ENCODE assay signal across 19 cellular contexts in genomic region chr22:26610983-26611382, GRCh38. TPM values are rescaled to one million over a fixed set of nuclear protein-coding genes. Genes with fewer than 3 reads are reported as not detected.
DNase-seq lines count a peak whose midpoint lies in the region; ATAC-seq and FAIRE-seq lines count a peak whose summit lies in the region.
"Had no signal": no experiment of that assay in that cellular context is flagged by ENCODE, and none has a peak within 500 bp of the region (broad histone marks: within the 10 kb centered on the region; RNA-seq: fewer than 3 reads in every experiment).

No MANE protein-coding gene starts in this region.

- no peaks in the 10 kb centered on the region for H3K9me3 Mint-ChIP-seq in activated naive CD4-positive, alpha-beta T cell treated with anti-CD3 and anti-CD28 coated beads, Interleukin-2, amount 10 ng/mL, durations not matched to agents 7 days and 5 days
- H3K9me3 Mint-ChIP-seq in activated naive CD4-positive, alpha-beta T cell treated with anti-CD3 and anti-CD28 coated beads for 36 hours = no peaks in the 10 kb centered on the region
- H3K9me3 Mint-ChIP-seq in effector memory CD8-positive, alpha-beta T cell = no peaks in the 10 kb centered on the region
- no peaks in the 10 kb centered on the region for H3K9me3 Mint-ChIP-seq in stimulated activated effector memory CD8-positive, alpha-beta T cell treated with anti-CD3 and anti-CD28 coated beads, Interleukin-12 subunit alpha, Interleukin-12 subunit beta, amount 100 ng/mL, for 72 hours
- H3K9me3 Mint-ChIP-seq: endodermal cell, IgD-negative memory B cell had no signal

- H3K36me3 Mint-ChIP-seq in activated naive CD4-positive, alpha-beta T cell treated with anti-CD3 and anti-CD28 coated beads, Interleukin-2, amount 10 ng/mL, durations not matched to agents 7 days and 5 days = no peaks in the 10 kb centered on the region
- H3K36me3 Mint-ChIP-seq in activated naive CD4-positive, alpha-beta T cell treated with anti-CD3 and anti-CD28 coated beads for 36 hours (ENCODE audit: low read depth) = no peaks in the 10 kb centered on the region
- no peaks in the 10 kb centered on the region for H3K36me3 Mint-ChIP-seq in effector memory CD8-positive, alpha-beta T cell (ENCODE audit: insufficient read depth)
- peaks cover 12% of the 10 kb centered on the region for H3K36me3 Mint-ChIP-seq in stimulated activated effector memory CD8-positive, alpha-beta T cell treated with anti-CD3 and anti-CD28 coated beads, Interleukin-12 subunit alpha, Interleukin-12 subunit beta, amount 100 ng/mL, for 72 hours

- H3K4me1 Mint-ChIP-seq in activated naive CD4-positive, alpha-beta T cell treated with anti-CD3 and anti-CD28 coated beads, Interleukin-2, amount 10 ng/mL, durations not matched to agents 7 days and 5 days = peaks cover 24% of the 10 kb centered on the region
- H3K4me1 Mint-ChIP-seq in activated naive CD4-positive, alpha-beta T cell treated with anti-CD3 and anti-CD28 coated beads for 36 hours (ENCODE audit: low read depth) = peaks cover 8% of the 10 kb centered on the region
- H3K4me1 Mint-ChIP-seq in effector memory CD8-positive, alpha-beta T cell (ENCODE audit: low read depth in 2 of 2) = peaks cover 32 to 44% of the 10 kb centered on the region in 2 donors
- peaks cover 35% of the 10 kb centered on the region for H3K4me1 Mint-ChIP-seq in stimulated activated effector memory CD8-positive, alpha-beta T cell treated with anti-CD3 and anti-CD28 coated beads, Interleukin-12 subunit alpha, Interleukin-12 subunit beta, amount 100 ng/mL, for 72 hours

- no peak for ATAC-seq in effector memory CD8-positive, alpha-beta T cell (replicated peaks)
- peak; percentile 64 for ATAC-seq in stimulated activated effector memory CD8-positive, alpha-beta T cell treated with anti-CD3 and anti-CD28 coated beads, Interleukin-12 subunit alpha, Interleukin-12 subunit beta, amount 100 ng/mL, for 72 hours
- no peak for ATAC-seq in HG02678 (IDR thresholded peaks at IDR 0.05; ENCODE audit: unreplicated experiment)
- no peak for ATAC-seq in GM19463 (IDR thresholded peaks at IDR 0.05; ENCODE audit: unreplicated experiment)

- intact Hi-C loops in activated naive CD4-positive, alpha-beta T cell treated with anti-CD3 and anti-CD28 coated beads for 36 hours (cut with micrococcal nuclease) = no loop called here

- H3K4me3 Mint-ChIP-seq in activated naive CD4-positive, alpha-beta T cell treated with anti-CD3 and anti-CD28 coated beads, Interleukin-2, amount 10 ng/mL, durations not matched to agents 7 days and 5 days = no peak overlapping the region
- no peak overlapping the region for H3K4me3 Mint-ChIP-seq in activated naive CD4-positive, alpha-beta T cell treated with anti-CD3 and anti-CD28 coated beads for 36 hours
- H3K4me3 Mint-ChIP-seq in effector memory CD8-positive, alpha-beta T cell = peak overlapping the region; percentile 73 to 79
- H3K4me3 Mint-ChIP-seq in stimulated activated effector memory CD8-positive, alpha-beta T cell treated with anti-CD3 and anti-CD28 coated beads, Interleukin-12 subunit alpha, Interleukin-12 subunit beta, amount 100 ng/mL, for 72 hours = peak overlapping the region; percentile 66
- H3K4me3 Mint-ChIP-seq: endodermal cell had no signal

- H3K27ac Mint-ChIP-seq in activated naive CD4-positive, alpha-beta T cell treated with anti-CD3 and anti-CD28 coated beads, Interleukin-2, amount 10 ng/mL, durations not matched to agents 7 days and 5 days = peak overlapping the region; percentile 84
- H3K27ac Mint-ChIP-seq in activated naive CD4-positive, alpha-beta T cell treated with anti-CD3 and anti-CD28 coated beads for 36 hours = no peak overlapping the region
- peak overlapping the region; percentile 64 to 92 for H3K27ac Mint-ChIP-seq in effector memory CD8-positive, alpha-beta T cell
- peak overlapping the region; percentile 89 for H3K27ac Mint-ChIP-seq in stimulated activated effector memory CD8-positive, alpha-beta T cell treated with anti-CD3 and anti-CD28 coated beads, Interleukin-12 subunit alpha, Interleukin-12 subunit beta, amount 100 ng/mL, for 72 hours
- H3K27ac Mint-ChIP-seq: endodermal cell had no signal

- DNase-seq in activated naive CD4-positive, alpha-beta T cell treated with anti-CD3 and anti-CD28 coated beads, Interleukin-2, amount 10 ng/mL, durations not matched to agents 7 days and 5 days = no peak
- DNase-seq in activated naive CD4-positive, alpha-beta T cell treated with anti-CD3 and anti-CD28 coated beads for 36 hours = no peak
- DNase-seq in RCC 7860 (ENCODE audit: low spot score) (peak; percentile 89), cerebellar nuclear complex (lab: John Stamatoyannopoulos, UW) (no peak)
- DNase-seq in effector memory CD8-positive, alpha-beta T cell = no peak
- DNase-seq in stimulated activated effector memory CD8-positive, alpha-beta T cell treated with anti-CD3 and anti-CD28 coated beads, Interleukin-12 subunit alpha, Interleukin-12 subunit beta, amount 100 ng/mL, for 72 hours (ENCODE audit: low spot score in 2 of 2) = no peak
- DNase-seq: Calu3, endodermal cell, kidney, NCI-H1436 treated with DMSO at 0.1 percent for 48 hours, NCI-H510A, testis had no signal

- FAIRE-seq in RCC 7860 (lab: Jason Lieb, UNC) = peak; percentile 72
- FAIRE-seq: kidney had no signal

- CTCF ChIA-PET in activated naive CD4-positive, alpha-beta T cell treated with anti-CD3 and anti-CD28 coated beads, Interleukin-2, amount 10 ng/mL, durations not matched to agents 7 days and 5 days (lab: Charles Lee) = interaction anchor here (1.1 kb wide), 1 partner anchor 108 kb away, joined by 3 read pairs; no protein-coding TSS in a partner anchor
- CTCF ChIA-PET in activated naive CD4-positive, alpha-beta T cell treated with anti-CD3 and anti-CD28 coated beads for 36 hours (lab: Charles Lee) = no interaction called here

- peaks cover 53% of the 10 kb centered on the region for H3K27me3 Mint-ChIP-seq in activated naive CD4-positive, alpha-beta T cell treated with anti-CD3 and anti-CD28 coated beads, Interleukin-2, amount 10 ng/mL, durations not matched to agents 7 days and 5 days
- H3K27me3 Mint-ChIP-seq in activated naive CD4-positive, alpha-beta T cell treated with anti-CD3 and anti-CD28 coated beads for 36 hours (ENCODE audit: low read depth) = no peaks in the 10 kb centered on the region
- H3K27me3 Mint-ChIP-seq in effector memory CD8-positive, alpha-beta T cell = no peaks in the 10 kb centered on the region

RNA-seq across cellular contexts. Expression of gene CRYBB1, which starts 6.8 kb away (rescaled TPM):
- not detected for total RNA-seq in activated naive CD4-positive, alpha-beta T cell treated with anti-CD3 and anti-CD28 coated beads for 36 hours
- total RNA-seq: activated CD4-positive, alpha-beta T cell treated with anti-CD3 and anti-CD28 coated beads, Interleukin-2, amount 10 ng/mL, durations not matched to agents 24 days and 14 days; bronchial epithelial cell; Calu3; T-helper 2 cell treated with Interferon-gamma antibody and Interleukin-4, amounts not matched to agents 100 ng/mL and 5 ng/mL, for 36 hours; testis had no signal

RNA-seq across cellular contexts. Expression of gene CRYBA4, which starts 10.8 kb away (rescaled TPM):
- total RNA-seq in activated naive CD4-positive, alpha-beta T cell treated with anti-CD3 and anti-CD28 coated beads for 36 hours = not detected
- total RNA-seq: activated CD4-positive, alpha-beta T cell treated with anti-CD3 and anti-CD28 coated beads, Interleukin-2, amount 10 ng/mL, durations not matched to agents 24 days and 14 days; bronchial epithelial cell; Calu3; endodermal cell; mucosa of gallbladder; T-helper 2 cell treated with Interferon-gamma antibody and Interleukin-4, amounts not matched to agents 100 ng/mL and 5 ng/mL, for 36 hours had no signal

RNA-seq across cellular contexts. Expression of gene TPST2, which starts 21.1 kb away (rescaled TPM):
- total RNA-seq in activated naive CD4-positive, alpha-beta T cell treated with anti-CD3 and anti-CD28 coated beads for 36 hours = 10 to 100 TPM; 21.0 to 21.9 TPM

RNA-seq across cellular contexts. Expression of gene MIAT, which starts 46.4 kb away (rescaled TPM):
- 10 to 100 TPM; 51.8 to 51.9 TPM for total RNA-seq in activated naive CD4-positive, alpha-beta T cell treated with anti-CD3 and anti-CD28 coated beads for 36 hours

Comparison
In these comparisons a context has a peak if more than half of its experiments do, and no peak if none do; other contexts are left out.
1. H3K4me3 Mint-ChIP-seq: peak in effector memory CD8-positive, alpha-beta T cell (2 of 2) and stimulated activated effector memory CD8-positive, alpha-beta T cell treated with anti-CD3 and anti-CD28 coated beads, Interleukin-12 subunit alpha, Interleukin-12 subunit beta, amount 100 ng/mL, for 72 hours (single experiment); none in activated naive CD4-positive, alpha-beta T cell treated with anti-CD3 and anti-CD28 coated beads, Interleukin-2, amount 10 ng/mL, durations not matched to agents 7 days and 5 days (single experiment) and activated naive CD4-positive, alpha-beta T cell treated with anti-CD3 and anti-CD28 coated beads for 36 hours (single experiment).